ENCODE assay signal across 9 cellular contexts in genomic region chr12:27549801-27550652, GRCh38. TPM values are rescaled to one million over a fixed set of nuclear protein-coding genes. Genes with fewer than 3 reads are reported as not detected.
DNase-seq lines count a peak whose midpoint lies in the region; ATAC-seq and TF ChIP-seq lines count a peak whose summit lies in the region.
"Had no signal": no experiment of that assay in that cellular context is flagged by ENCODE, and none has a peak within 500 bp of the region (broad histone marks: within the 10 kb centered on the region; RNA-seq: fewer than 3 reads in every experiment).

No MANE protein-coding gene starts in this region.

- H3K36me3 Mint-ChIP-seq in neural progenitor cell, result peaks cover 12% of the 10 kb centered on the region

- H3K27me3 Mint-ChIP-seq in neural progenitor cell (ENCODE audit: insufficient read depth, low read depth), result no peaks in the 10 kb centered on the region

- H3K27me3 ChIP-seq in dorsolateral prefrontal cortex (no peaks in the 10 kb centered on the region), neural progenitor cell (no peaks in the 10 kb centered on the region)

- TF ChIP-seq CTCF in dorsolateral prefrontal cortex (IDR thresholded peaks at IDR 0.05 in 54 of 56, conservative IDR thresholded peaks at IDR 0.05 in 2 of 56; ENCODE audit: low read depth in 1 of 56, partially characterized antibody in 56 of 56), result no peak
- TF ChIP-seq CTCF in neural progenitor cell (IDR thresholded peaks at IDR 0.05), result no peak

- no peak overlapping the region for H2AFZ ChIP-seq in neural progenitor cell (replicated peaks)

- peaks cover 10% of the 10 kb centered on the region for H3K79me2 ChIP-seq in neural progenitor cell (ENCODE audit: low read depth)

- DNase-seq in DMS153 (lab: John Stamatoyannopoulos, UW) (peak; percentile 7), DMS153 treated with DMSO at 0.1 percent for 48 hours (lab: John Stamatoyannopoulos, UW; ENCODE audit: unreplicated experiment) (no peak), NOMO-1 treated with dmso at 0.1 percent for 144 hours (lab: John Stamatoyannopoulos, UW; ENCODE audit: unreplicated experiment) (peak; percentile 78), dorsolateral prefrontal cortex (peak in 2 of 10 donors; percentile 48 to 65), neural progenitor cell (ENCODE audit: low spot score) (no peak)
- no peak for DNase-seq in effector CD4-positive, alpha-beta T cell

- intact Hi-C loops in dorsolateral prefrontal cortex (cut with DNase I), result no loop called here

- H3K4me2 ChIP-seq in neural progenitor cell, result no peak overlapping the region

- H3K36me3 ChIP-seq in mesodermal cell (ENCODE audit: control insufficient read depth, insufficient read depth, low read length) (peaks cover 42% of the 10 kb centered on the region), neural progenitor cell (no peaks in the 10 kb centered on the region)

- H4K20me1 ChIP-seq in neural progenitor cell (ENCODE audit: low read depth), result peaks cover 2% of the 10 kb centered on the region

- H3F3A ChIP-seq in neural progenitor cell (ENCODE audit: low read depth), result no peaks in the 10 kb centered on the region

- H3K4me3 ChIP-seq in dorsolateral prefrontal cortex (peak overlapping the region in 5 of 59 donors; percentile 8 to 17 (median 9)), mesodermal cell (ENCODE audit: extremely low read depth, insufficient read depth, low read length, poor library complexity, severe bottlenecking) (no peak overlapping the region), neural progenitor cell (no peak overlapping the region)

- H3K4me1 Mint-ChIP-seq in neural progenitor cell, result peaks cover 17% of the 10 kb centered on the region

- 77 to 80% methylated on average over 10 to 11 of the region's 12 CpGs for WGBS in mesodermal cell (ENCODE audit: insufficient coverage in 2 of 2), 2 experiments

- H3K4me3 Mint-ChIP-seq in neural progenitor cell, result no peak overlapping the region

- peak overlapping the region in 58 of 59 donors; percentile 5 to 99 (median 94) for H3K27ac ChIP-seq in dorsolateral prefrontal cortex
- H3K27ac ChIP-seq in mesodermal cell (ENCODE audit: low read depth, low read length, severe bottlenecking), result peak overlapping the region; percentile 4
- H3K27ac ChIP-seq in neural progenitor cell, result no peak overlapping the region
- H3K27ac ChIP-seq: 22Rv1 had no signal

- no peak overlapping the region for H3K9ac ChIP-seq in neural progenitor cell

- peaks cover 11% of the 10 kb centered on the region for H3K9me3 Mint-ChIP-seq in neural progenitor cell

- H3K4me1 ChIP-seq in mesodermal cell (ENCODE audit: control insufficient read depth, insufficient read depth, low read length, poor library complexity, severe bottlenecking), result peaks cover 35% of the 10 kb centered on the region
- H3K4me1 ChIP-seq in neural progenitor cell, result peaks cover 4% of the 10 kb centered on the region

- ATAC-seq in HG02763 (IDR thresholded peaks at IDR 0.05; ENCODE audit: unreplicated experiment), result no peak

- H3K27ac Mint-ChIP-seq in neural progenitor cell, result no peak overlapping the region

- no peaks in the 10 kb centered on the region for H3K9me3 ChIP-seq in mesodermal cell (ENCODE audit: control insufficient read depth, low read length)
- H3K9me3 ChIP-seq in neural progenitor cell (ENCODE audit: low read depth), result no peaks in the 10 kb centered on the region

RNA-seq across cellular contexts. Expression of gene PPFIBP1, which starts 26.0 kb away (rescaled TPM):
- total RNA-seq in dorsolateral prefrontal cortex, result 100 to 1,000 TPM; 105 to 192 (median 143) TPM
- polyA plus RNA-seq in mesodermal cell (2013, experiment 1 of 2), result 106 TPM
- polyA plus RNA-seq in mesodermal cell (2013, experiment 2 of 2), result 98.9 TPM
- total RNA-seq in neural progenitor cell (ENCODE audit: low replicate concordance), result 36.5 and 61.7 TPM in 2 replicates

Comparison
In these comparisons a context has a peak if more than half of its experiments do, and no peak if none do; other contexts are left out.
1. DNase-seq: peak in DMS153 (single experiment) and NOMO-1 treated with dmso at 0.1 percent for 144 hours (single experiment); none in DMS153 treated with DMSO at 0.1 percent for 48 hours (single experiment), neural progenitor cell (single experiment) and effector CD4-positive, alpha-beta T cell (single experiment).